ENCODE assay signal across 8 cellular contexts in the genomic region with DNA sequence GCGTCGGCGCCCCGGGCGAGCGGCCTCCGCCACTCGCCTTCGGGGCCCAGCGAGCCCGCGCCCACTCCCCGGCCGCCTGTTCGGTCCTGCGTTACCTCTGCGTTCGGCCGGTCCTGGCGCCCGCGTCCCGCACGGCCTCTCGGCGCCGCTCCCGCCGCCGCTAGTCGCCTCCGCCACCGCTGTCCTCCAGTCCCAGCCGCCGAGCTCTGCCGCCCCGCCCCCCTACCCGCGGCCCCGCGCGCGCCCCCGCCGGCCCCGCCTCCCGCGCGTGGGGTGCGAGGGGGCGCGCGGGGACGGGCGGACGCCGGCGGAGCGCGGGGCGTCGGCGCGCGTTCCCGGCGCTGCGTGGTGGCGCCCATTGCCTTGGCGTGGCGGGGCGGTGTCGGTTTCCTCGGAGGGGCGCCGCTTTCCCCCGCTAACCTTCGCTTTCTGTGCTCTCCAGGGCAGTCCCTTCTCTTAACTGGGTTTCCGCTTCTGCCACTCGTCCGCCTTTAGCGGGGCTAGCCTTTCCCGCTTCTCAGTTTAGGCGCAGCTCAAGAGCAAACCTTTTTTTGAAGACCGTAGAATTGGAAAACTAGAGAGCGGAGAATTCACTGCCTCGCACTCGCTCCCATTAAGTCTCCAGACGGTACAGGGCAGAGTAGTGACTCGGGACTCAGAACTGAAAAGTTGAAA. TPM values are rescaled to one million over a fixed set of nuclear protein-coding genes. Genes with fewer than 3 reads are reported as not detected.
DNase-seq lines count a peak whose midpoint lies in the region; ATAC-seq, FAIRE-seq and TF ChIP-seq lines count a peak whose summit lies in the region.

A gene with protein sequence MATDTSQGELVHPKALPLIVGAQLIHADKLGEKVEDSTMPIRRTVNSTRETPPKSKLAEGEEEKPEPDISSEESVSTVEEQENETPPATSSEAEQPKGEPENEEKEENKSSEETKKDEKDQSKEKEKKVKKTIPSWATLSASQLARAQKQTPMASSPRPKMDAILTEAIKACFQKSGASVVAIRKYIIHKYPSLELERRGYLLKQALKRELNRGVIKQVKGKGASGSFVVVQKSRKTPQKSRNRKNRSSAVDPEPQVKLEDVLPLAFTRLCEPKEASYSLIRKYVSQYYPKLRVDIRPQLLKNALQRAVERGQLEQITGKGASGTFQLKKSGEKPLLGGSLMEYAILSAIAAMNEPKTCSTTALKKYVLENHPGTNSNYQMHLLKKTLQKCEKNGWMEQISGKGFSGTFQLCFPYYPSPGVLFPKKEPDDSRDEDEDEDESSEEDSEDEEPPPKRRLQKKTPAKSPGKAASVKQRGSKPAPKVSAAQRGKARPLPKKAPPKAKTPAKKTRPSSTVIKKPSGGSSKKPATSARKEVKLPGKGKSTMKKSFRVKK (minus strand): TSS at position 208 of the 675 bp plus-strand sequence. CDS start 6,867 bp downstream, outside the sequence.

- peak within 1 kb of the TSS; percentile 99 for H3K4me3 Mint-ChIP-seq in activated B cell treated with CpG ODN at 0.5 μM for 24 hours

- TF ChIP-seq CTCF in A549 (IDR thresholded peaks at IDR 0.05) (no peak), activated B cell treated with CpG ODN at 0.5 μM for 24 hours (IDR thresholded peaks at IDR 0.05) (no peak), cardiac fibroblast (IDR thresholded peaks at IDR 0.05; ENCODE audit: low read depth, low read length) (no peak)

- peaks cover 34% of the 10 kb centered on the region for H3K4me1 Mint-ChIP-seq in activated B cell treated with CpG ODN at 0.5 μM for 24 hours

- POLR2A ChIA-PET in A549 (lab: Yijun Ruan, JAX), result interaction anchor here (0.6 to 2.1 kb wide), 23 partner anchors 9 to 408 kb away, joined by 3 to 11 read pairs (median 5); a partner anchor contains a TSS
- POLR2A ChIA-PET in activated B cell treated with CpG ODN at 0.5 μM for 24 hours (lab: Charles Lee), result interaction anchor here (0.5 to 3.0 kb wide), 15 partner anchors 11 to 1734 kb away, joined by 3 to 20 read pairs (median 4); a partner anchor contains a TSS

- H3K4me2 ChIP-seq in A549, result peak within 1 kb of the TSS; percentile 91

- H3K4me1 ChIP-seq in A549, result peaks cover 25% of the 10 kb centered on the region

- 0% methylated on average over 13 of the region's 90 CpGs for WGBS in A549 (ENCODE audit: missing lambda C conversion rate)

- intact Hi-C loops in activated B cell treated with CpG ODN at 0.5 μM for 24 hours (cut with micrococcal nuclease), result loop anchor here (2.0 to 5.0 kb wide), 5 partner anchors 90 to 995 kb away; a partner anchor contains a TSS

- no peaks in the 10 kb centered on the region for H3K9me3 ChIP-seq in A549

- TF ChIP-seq POLR2A in A549 (IDR thresholded peaks at IDR 0.05; ENCODE audit: low read length) (peak; percentile 73), GM18526 (IDR thresholded peaks at IDR 0.05; ENCODE audit: extremely low read depth, insufficient read length) (peak; percentile 85)

- H3K4me3 ChIP-seq in A549 (peak within 1 kb of the TSS; percentile 74), cardiac fibroblast (replicated peaks in 1 of 2; ENCODE audit: low read depth in 2 of 2, low read length in 2 of 2) (peak within 1 kb of the TSS; percentile 87 to 98)

- H3K27me3 Mint-ChIP-seq in activated B cell treated with CpG ODN at 0.5 μM for 24 hours, result no peaks in the 10 kb centered on the region

- H3K27ac Mint-ChIP-seq in activated B cell treated with CpG ODN at 0.5 μM for 24 hours, result peak within 1 kb of the TSS; percentile 97

- FAIRE-seq in A549 (lab: Jason Lieb, UNC), result no peak

- TF ChIP-seq EP300 in A549 (IDR thresholded peaks at IDR 0.05), result no peak

- H3K36me3 Mint-ChIP-seq in activated B cell treated with CpG ODN at 0.5 μM for 24 hours (ENCODE audit: low read depth), result peaks cover 8% of the 10 kb centered on the region

- TF ChIP-seq RAD21 in A549 (conservative IDR thresholded peaks at IDR 0.05 in 1 of 2, IDR thresholded peaks at IDR 0.05 in 1 of 2), result no peak

- DNase-seq in A549 (ENCODE audit: low read depth in 1 of 2, low spot score in 1 of 2) (peak; percentile 32 to 58), NCI-H2171 (lab: John Stamatoyannopoulos, UW) (peak; percentile 70), activated B cell treated with CpG ODN at 0.5 μM for 24 hours (peak; percentile 97), cardiac fibroblast (ENCODE audit: low read depth in 2 of 2) (peak; percentile 65 to 77), iris pigment epithelial cell (ENCODE audit: low read depth) (peak; percentile 61)
- DNase-seq in stimulated activated CD4-positive, alpha-beta T cell treated with anti-CD3 and anti-CD28 coated beads, Interleukin-12 subunit alpha, Interleukin-12 subunit beta, amount 100 ng/mL, for 24 hours (ENCODE audit: low read depth in 2 of 2), result peak; percentile 66 to 67

- H3K27ac ChIP-seq in A549, result peak within 1 kb of the TSS; percentile 91 to 100

- CTCF ChIA-PET in A549 (lab: Yijun Ruan, JAX) (interaction anchor here (1.0 to 3.9 kb wide), 4 partner anchors 20 to 408 kb away, joined by 3 to 18 read pairs (median 6); no protein-coding TSS in a partner anchor), activated B cell treated with CpG ODN at 0.5 μM for 24 hours (lab: Charles Lee) (interaction anchor here (0.8 kb wide), 1 partner anchor 408 kb away, joined by 3 read pairs; no protein-coding TSS in a partner anchor)

- peak; percentile 48 to 69 for ATAC-seq in A549
- ATAC-seq in HG03060 (IDR thresholded peaks at IDR 0.05; ENCODE audit: low read depth, unreplicated experiment), result peak; percentile 11
- peak; percentile 64 for ATAC-seq in activated B cell treated with CpG ODN at 0.5 μM for 24 hours (ENCODE audit: low read depth)

- no peaks in the 10 kb centered on the region for H3K9me3 Mint-ChIP-seq in activated B cell treated with CpG ODN at 0.5 μM for 24 hours

TF ChIP-seq in A549, 52 proteins besides CTCF, POLR2A, EP300 and RAD21:
- TF ChIP-seq, protein P1, sequence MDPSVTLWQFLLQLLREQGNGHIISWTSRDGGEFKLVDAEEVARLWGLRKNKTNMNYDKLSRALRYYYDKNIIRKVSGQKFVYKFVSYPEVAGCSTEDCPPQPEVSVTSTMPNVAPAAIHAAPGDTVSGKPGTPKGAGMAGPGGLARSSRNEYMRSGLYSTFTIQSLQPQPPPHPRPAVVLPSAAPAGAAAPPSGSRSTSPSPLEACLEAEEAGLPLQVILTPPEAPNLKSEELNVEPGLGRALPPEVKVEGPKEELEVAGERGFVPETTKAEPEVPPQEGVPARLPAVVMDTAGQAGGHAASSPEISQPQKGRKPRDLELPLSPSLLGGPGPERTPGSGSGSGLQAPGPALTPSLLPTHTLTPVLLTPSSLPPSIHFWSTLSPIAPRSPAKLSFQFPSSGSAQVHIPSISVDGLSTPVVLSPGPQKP (IDR thresholded peaks at IDR 0.05; ENCODE audit: low read depth, low read length), result no peak
- no peak for TF ChIP-seq HOXB13 (CRISPR knock-in tag; IDR thresholded peaks at IDR 0.05; ENCODE audit: low read depth)
- TF ChIP-seq PHF8 (IDR thresholded peaks at IDR 0.05; ENCODE audit: borderline replicate concordance, low read depth), result peak; percentile 36; the same call in 1 of the 2 replicates
- TF ChIP-seq, protein P2, sequence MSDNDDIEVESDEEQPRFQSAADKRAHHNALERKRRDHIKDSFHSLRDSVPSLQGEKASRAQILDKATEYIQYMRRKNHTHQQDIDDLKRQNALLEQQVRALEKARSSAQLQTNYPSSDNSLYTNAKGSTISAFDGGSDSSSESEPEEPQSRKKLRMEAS (IDR thresholded peaks at IDR 0.05), result 0 out of 2 replicates have a peak, but pooled peaks have one; percentile 36
- no peak for TF ChIP-seq EHF (CRISPR knock-in tag; IDR thresholded peaks at IDR 0.05)
- peak; percentile 72; the same call in 1 of the 2 replicates for TF ChIP-seq TP53 (CRISPR knock-in tag; IDR thresholded peaks at IDR 0.05)
- TF ChIP-seq MYC (IDR thresholded peaks at IDR 0.05; ENCODE audit: borderline replicate concordance, low read length), result no peak
- peak; percentile 3 to 86; a peak in 3 of 5 replicates for TF ChIP-seq JUN (IDR thresholded peaks at IDR 0.05)
- TF ChIP-seq, protein P3, sequence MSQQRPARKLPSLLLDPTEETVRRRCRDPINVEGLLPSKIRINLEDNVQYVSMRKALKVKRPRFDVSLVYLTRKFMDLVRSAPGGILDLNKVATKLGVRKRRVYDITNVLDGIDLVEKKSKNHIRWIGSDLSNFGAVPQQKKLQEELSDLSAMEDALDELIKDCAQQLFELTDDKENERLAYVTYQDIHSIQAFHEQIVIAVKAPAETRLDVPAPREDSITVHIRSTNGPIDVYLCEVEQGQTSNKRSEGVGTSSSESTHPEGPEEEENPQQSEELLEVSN (IDR thresholded peaks at IDR 0.05; ENCODE audit: borderline replicate concordance, low read depth), result peak; percentile 25; the same call in 1 of the 2 replicates
- TF ChIP-seq ZFP36 (IDR thresholded peaks at IDR 0.05; ENCODE audit: borderline replicate concordance, partially characterized antibody), result no peak
- TF ChIP-seq, protein P4, sequence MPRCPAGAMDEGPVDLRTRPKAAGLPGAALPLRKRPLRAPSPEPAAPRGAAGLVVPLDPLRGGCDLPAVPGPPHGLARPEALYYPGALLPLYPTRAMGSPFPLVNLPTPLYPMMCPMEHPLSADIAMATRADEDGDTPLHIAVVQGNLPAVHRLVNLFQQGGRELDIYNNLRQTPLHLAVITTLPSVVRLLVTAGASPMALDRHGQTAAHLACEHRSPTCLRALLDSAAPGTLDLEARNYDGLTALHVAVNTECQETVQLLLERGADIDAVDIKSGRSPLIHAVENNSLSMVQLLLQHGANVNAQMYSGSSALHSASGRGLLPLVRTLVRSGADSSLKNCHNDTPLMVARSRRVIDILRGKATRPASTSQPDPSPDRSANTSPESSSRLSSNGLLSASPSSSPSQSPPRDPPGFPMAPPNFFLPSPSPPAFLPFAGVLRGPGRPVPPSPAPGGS (IDR thresholded peaks at IDR 0.05), result peak; percentile 70; the same call in 2 of the 3 replicates

RNA-seq across cellular contexts. Expression of the gene that starts here (rescaled TPM):
- 187 and 214 TPM in 2 replicates for polyA plus RNA-seq in A549 (2011; rRNA removed)
- polyA plus RNA-seq in A549 (2012; cell fraction: cytosol; rRNA removed), result 152 and 157 TPM in 2 replicates
- 119 and 131 TPM in 2 replicates for polyA plus RNA-seq in A549 (2012; cell fraction: nucleus; rRNA removed)
- polyA plus RNA-seq in A549 (2017; fragmentation: RNase III; extraction: RNeasy Plus Mini Kit Qiagen cat#74134 plus additional on column Dnase treatment), result 159 to 181 TPM (median 169 TPM) in 3 replicates
- 61.3 and 73.1 TPM in 2 replicates for polyA minus RNA-seq in A549 (2011; rRNA and poly(A)+ RNA removed)
- 179 and 183 TPM in 2 replicates for total RNA-seq in activated B cell treated with CpG ODN at 0.5 μM for 24 hours

Comparison
In these comparisons a context has a peak if more than half of its experiments do, and no peak if none do; other contexts are left out.
1. Peak in every context shown above with its lines: DNase-seq, ATAC-seq, H3K4me3 ChIP-seq and H3K27ac ChIP-seq.
2. ATAC-seq: peak in every context shown above with its lines; median percentile 64 in activated B cell treated with CpG ODN at 0.5 μM for 24 hours; 58 in A549; 11 in HG03060.
3. DNase-seq: peak in every context shown above with its lines; median percentile 97 in activated B cell treated with CpG ODN at 0.5 μM for 24 hours; 71 in cardiac fibroblast; 70 in NCI-H2171; 66 in stimulated activated CD4-positive, alpha-beta T cell treated with anti-CD3 and anti-CD28 coated beads, Interleukin-12 subunit alpha, Interleukin-12 subunit beta, amount 100 ng/mL, for 24 hours; 61 in iris pigment epithelial cell; 45 in A549.